7 cellular contexts compared by ENCODE assay signal in the genomic region with DNA sequence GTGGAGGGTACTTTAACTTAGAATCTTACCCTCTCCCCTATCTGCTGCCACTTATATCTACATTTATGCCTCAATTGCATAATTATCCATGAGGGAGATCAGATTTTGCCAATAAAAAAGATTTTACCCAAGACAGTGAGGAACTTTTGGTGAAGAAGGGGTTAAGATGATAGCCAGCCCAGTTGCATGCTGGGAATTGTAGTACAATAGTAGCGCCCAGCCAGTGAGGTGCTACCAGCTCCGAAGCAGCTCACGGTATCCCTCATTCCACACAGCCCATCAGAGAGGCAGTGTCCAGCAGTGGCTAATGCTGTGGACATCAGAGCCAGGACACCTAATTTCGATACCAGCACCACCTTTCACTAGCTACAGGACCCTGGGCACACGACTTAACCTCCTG. TPM values are rescaled to one million over a fixed set of nuclear protein-coding genes. Genes with fewer than 3 reads are reported as not detected.
DNase-seq lines count a peak whose midpoint lies in the region; ATAC-seq, FAIRE-seq and TF ChIP-seq lines count a peak whose summit lies in the region.

No MANE protein-coding gene starts in this region.

- H2BK5ac ChIP-seq in trophoblast cell (ENCODE audit: low read depth, low read length, poor library complexity) = no peak overlapping the region

- no peak overlapping the region for H3K4ac ChIP-seq in trophoblast cell (ENCODE audit: low read depth, low read length)

- FAIRE-seq in GM12891 (lab: Jason Lieb, UNC) = peak; percentile 33

- H3K4me3 ChIP-seq in esophagus squamous epithelium = peak overlapping the region in 2 of 4 donors; percentile 25 to 49
- peak overlapping the region; percentile 59 for H3K4me3 ChIP-seq in trophoblast cell (ENCODE audit: low read depth, low read length)

- no peak for ATAC-seq in HG03571 (IDR thresholded peaks at IDR 0.05; ENCODE audit: unreplicated experiment)

- H3K9ac ChIP-seq in trophoblast cell (ENCODE audit: low read length) = no peak overlapping the region

- 0 to 5% methylated on average over 5 of the region's 5 CpGs for WGBS in esophagus squamous epithelium, 2 donors
- WGBS in trophoblast cell (ENCODE audit: extremely low coverage, insufficient coverage, insufficient read length) = no CpG with 5 or more reads among the region's 5 CpGs

- peak overlapping the region; percentile 58 for H3K4me2 ChIP-seq in trophoblast cell (ENCODE audit: low read length)

- H3K18ac ChIP-seq in trophoblast cell (ENCODE audit: low read length) = no peak overlapping the region

- H3K79me2 ChIP-seq in trophoblast cell (ENCODE audit: control insufficient read depth, insufficient read depth, low read length, poor library complexity) = no peaks in the 10 kb centered on the region

- H4K91ac ChIP-seq in trophoblast cell (ENCODE audit: low read depth, low read length) = no peak overlapping the region

- TF ChIP-seq CTCF in esophagus squamous epithelium (IDR thresholded peaks at IDR 0.05) = no peak

- TF ChIP-seq POLR2A in GM12891 (IDR thresholded peaks at IDR 0.05; ENCODE audit: low read depth, low read length) (no peak), esophagus squamous epithelium (IDR thresholded peaks at IDR 0.05) (no peak)

- H2BK120ac ChIP-seq in trophoblast cell (ENCODE audit: insufficient read depth, low read length, poor library complexity) = no peak overlapping the region

- intact Hi-C loops in esophagus squamous epithelium (cut with DNase I) = no loop called here

- H3K4me1 ChIP-seq in esophagus squamous epithelium (peaks cover 0 to 54% (median 12%) of the 10 kb centered on the region in 3 donors), trophoblast cell (ENCODE audit: control insufficient read depth in 1 of 2, insufficient read depth in 2 of 2, low read length in 2 of 2) (peaks cover 31 to 45% of the 10 kb centered on the region in 2 experiments)

- H3K9me3 ChIP-seq in esophagus squamous epithelium = no peaks in the 10 kb centered on the region
- H3K9me3 ChIP-seq in trophoblast cell (ENCODE audit: insufficient read depth, low read depth, low read length) = peaks cover 2% of the 10 kb centered on the region

- peaks cover 16% of the 10 kb centered on the region for H3K79me1 ChIP-seq in trophoblast cell (ENCODE audit: low read length)

- no peak overlapping the region for H2AFZ ChIP-seq in trophoblast cell (ENCODE audit: insufficient read depth, low read length, poor library complexity)

- no peak overlapping the region for H2AK5ac ChIP-seq in trophoblast cell (ENCODE audit: low read length)

- H3K14ac ChIP-seq in trophoblast cell (ENCODE audit: low read length) = no peak overlapping the region

- H4K12ac ChIP-seq in trophoblast cell (ENCODE audit: low read depth, low read length) = no peak overlapping the region

- H3K23ac ChIP-seq in trophoblast cell (ENCODE audit: low read length) = no peak overlapping the region

- peaks cover 0 to 3% (median 0%) of the 10 kb centered on the region in 4 donors for H3K27me3 ChIP-seq in esophagus squamous epithelium
- H3K27me3 ChIP-seq in trophoblast cell (ENCODE audit: insufficient read depth, low read length) = no peaks in the 10 kb centered on the region

- no peak overlapping the region for H4K8ac ChIP-seq in trophoblast cell (ENCODE audit: low read depth, low read length)

- H2BK12ac ChIP-seq in trophoblast cell (ENCODE audit: low read length) = peak overlapping the region; percentile 99

- DNase-seq in GM12891 (ENCODE audit: insufficient read length, low spot score) (no peak), OCI-M1 (lab: John Stamatoyannopoulos, UW) (peak; percentile 42), esophagus squamous epithelium (lab: John Stamatoyannopoulos, UW) (no peak), trophoblast cell (peak in 1 of 2 donors; percentile 40), NCI-H2196 (lab: John Stamatoyannopoulos, UW; ENCODE audit: unreplicated experiment) (no peak), NCI-H748 (lab: John Stamatoyannopoulos, UW; ENCODE audit: unreplicated experiment) (no peak)

- peak overlapping the region in 3 of 4 donors; percentile 40 to 80 (median 57) for H3K27ac ChIP-seq in esophagus squamous epithelium
- no peak overlapping the region for H3K27ac ChIP-seq in trophoblast cell (ENCODE audit: low read depth, low read length)

- H3K36me3 ChIP-seq in esophagus squamous epithelium (no peaks in the 10 kb centered on the region), trophoblast cell (ENCODE audit: control insufficient read depth in 1 of 2, insufficient read depth in 2 of 2, low read length in 2 of 2) (no peaks in the 10 kb centered on the region)

TF ChIP-seq in GM12891, 5 proteins besides CTCF, POLR2A, EP300 and RAD21:
- TF ChIP-seq PAX5 (IDR thresholded peaks at IDR 0.05; ENCODE audit: insufficient read depth, low read length, severe bottlenecking) = no peak
- no peak for TF ChIP-seq POLR2AphosphoS5 (IDR thresholded peaks at IDR 0.05; ENCODE audit: low read depth, low read length)
- TF ChIP-seq TAF1 (IDR thresholded peaks at IDR 0.05; ENCODE audit: low read depth, low read length) = no peak
- no peak for TF ChIP-seq POU2F2 (IDR thresholded peaks at IDR 0.05; ENCODE audit: low read depth, low read length)
- no peak for TF ChIP-seq SPI1 (IDR thresholded peaks at IDR 0.05; ENCODE audit: low read depth, low read length)

RNA-seq across cellular contexts. Expression of a gene that starts 5.9 kb away (rescaled TPM):
- polyA plus RNA-seq in GM12891 (2012; ENCODE audit: low read depth, missing spikeins) = not detected
- 1 to 10 TPM in 1 of 4 donors, under 1 TPM in 1, not detected in 2; 0.41 to 2.9 TPM for total RNA-seq in esophagus squamous epithelium
- 14.4 and 14.6 TPM in 2 replicates for polyA plus RNA-seq in trophoblast cell (2013)

RNA-seq across cellular contexts. Expression of a gene that starts 49.4 kb away (rescaled TPM):
- polyA plus RNA-seq in GM12891 (2012; ENCODE audit: low read depth, missing spikeins) = 12.3 TPM
- total RNA-seq in esophagus squamous epithelium = 10 to 100 TPM in 1 of 4 donors, 1 to 10 TPM in 3; 5.0 to 12.0 (median 5.9) TPM
- polyA plus RNA-seq in trophoblast cell (2013) = 25.0 and 29.0 TPM in 2 replicates
